3 cellular contexts compared by ENCODE assay signal in genomic region chr5:86292811-86293210, GRCh38.
DNase-seq lines count a peak whose midpoint lies in the region; ATAC-seq and TF ChIP-seq lines count a peak whose summit lies in the region.
"Not testable (repeated sequence)": the region's sequence is repeated elsewhere in the genome, so short reads cannot be mapped to it uniquely, and the experiment has no call there.

No MANE protein-coding gene starts in this region.

- ATAC-seq in left colon, result peak; percentile 94
- ATAC-seq in mucosa of descending colon, result peak; percentile 81

- not testable (repeated sequence) for H3K27me3 ChIP-seq in esophagus muscularis mucosa

- not testable (repeated sequence) for H3K4me3 ChIP-seq in esophagus muscularis mucosa, mucosa of descending colon

- not testable (repeated sequence) for H3K36me3 ChIP-seq in esophagus muscularis mucosa; mucosa of descending colon (ENCODE audit: low read depth)

- peak; percentile 5 for DNase-seq in esophagus muscularis mucosa (ENCODE audit: extremely low spot score)
- DNase-seq in left colon, mucosa of descending colon: not testable (repeated sequence)

- 97% methylated on average over 6 of the region's 6 CpGs for WGBS in esophagus muscularis mucosa

- not testable (repeated sequence) for H3K4me1 ChIP-seq in esophagus muscularis mucosa; mucosa of descending colon (ENCODE audit: low read depth)

- TF ChIP-seq EP300 in esophagus muscularis mucosa (IDR thresholded peaks at IDR 0.05), result not testable (repeated sequence)

- H3K9me3 ChIP-seq in esophagus muscularis mucosa, mucosa of descending colon: not testable (repeated sequence)

- H3K27ac ChIP-seq in esophagus muscularis mucosa (replicated peaks in 1 of 4), result not testable (repeated sequence)

- intact Hi-C loops in esophagus muscularis mucosa (cut with DNase I); left colon (cut with DNase I, micrococcal nuclease); mucosa of descending colon (cut with DNase I, micrococcal nuclease): not testable (repeated sequence)

- TF ChIP-seq POLR2A in esophagus muscularis mucosa (IDR thresholded peaks at IDR 0.05; ENCODE audit: low read depth), result not testable (repeated sequence)

- TF ChIP-seq CTCF in esophagus muscularis mucosa (IDR thresholded peaks at IDR 0.05); mucosa of descending colon (IDR thresholded peaks at IDR 0.05): not testable (repeated sequence)
